Comparison of ENCODE assay signal across 8 cellular contexts in the genomic region with DNA sequence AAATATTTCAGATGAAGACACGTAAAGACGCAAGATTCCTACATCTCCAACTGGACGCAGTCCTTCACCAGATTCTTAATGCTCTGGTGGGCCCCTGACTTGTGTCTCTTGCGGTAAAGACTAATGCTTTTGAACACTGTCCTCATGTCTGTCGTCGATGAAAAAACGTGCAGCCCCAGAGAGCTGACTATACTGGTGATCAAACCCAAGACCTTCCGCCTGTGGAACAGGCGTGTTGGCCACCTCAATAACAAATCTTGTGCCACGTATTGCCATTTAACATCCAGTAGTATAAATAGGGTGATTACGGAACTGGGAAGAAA. TPM values are rescaled to one million over a fixed set of nuclear protein-coding genes. Genes with fewer than 3 reads are reported as not detected.
A peak's percentile ranks its signal among the peaks of the same experiment; 100 is the strongest.
DNase-seq lines count a peak whose midpoint lies in the region; ATAC-seq and TF ChIP-seq lines count a peak whose summit lies in the region.

No MANE protein-coding gene starts in this region.

- H3K4me3 ChIP-seq in fibroblast of the aortic adventitia (ENCODE audit: low read depth, low read length), result peak overlapping the region; percentile 31

- no peaks in the 10 kb centered on the region for H3K27me3 Mint-ChIP-seq in stimulated activated naive CD8-positive, alpha-beta T cell treated with anti-CD3 and anti-CD28 coated beads, Interleukin-15, amount 100 ng/mL, for 72 hours

- peak overlapping the region; percentile 83 to 89 for H3K4me3 Mint-ChIP-seq in stimulated activated naive CD8-positive, alpha-beta T cell treated with anti-CD3 and anti-CD28 coated beads, Interleukin-15, amount 100 ng/mL, for 72 hours

- TF ChIP-seq CTCF in fibroblast of the aortic adventitia (IDR thresholded peaks at IDR 0.05; ENCODE audit: insufficient read depth, low read length), result no peak

- DNase-seq in ELR (ENCODE audit: low read depth) (peak; percentile 65), fibroblast of the aortic adventitia (ENCODE audit: low read depth) (no peak), NCI-H2081 treated with DMSO at 0.1 percent for 48 hours (lab: John Stamatoyannopoulos, UW) (no peak), LoVo (ENCODE audit: low spot score) (no peak)
- peak in 1 of 2 donors; percentile 49 for DNase-seq in stimulated activated naive CD8-positive, alpha-beta T cell treated with anti-CD3 and anti-CD28 coated beads, Interleukin-15, amount 100 ng/mL, for 72 hours

- ATAC-seq in HG02885 (IDR thresholded peaks at IDR 0.05; ENCODE audit: poor library complexity, unreplicated experiment) (peak; percentile 2), SK-N-SH treated with all-trans-retinoic acid at 6 μM for 48 hours (peak; percentile 21), HG03025 (IDR thresholded peaks at IDR 0.05; ENCODE audit: low FRiP score, unreplicated experiment) (no peak)
- ATAC-seq in stimulated activated naive CD8-positive, alpha-beta T cell treated with anti-CD3 and anti-CD28 coated beads, Interleukin-15, amount 100 ng/mL, for 72 hours, result peak; percentile 47

- H3K27ac Mint-ChIP-seq in stimulated activated naive CD8-positive, alpha-beta T cell treated with anti-CD3 and anti-CD28 coated beads, Interleukin-15, amount 100 ng/mL, for 72 hours, result no peak overlapping the region

- peaks cover 66% of the 10 kb centered on the region for H3K4me1 Mint-ChIP-seq in stimulated activated naive CD8-positive, alpha-beta T cell treated with anti-CD3 and anti-CD28 coated beads, Interleukin-15, amount 100 ng/mL, for 72 hours

- H3K9me3 Mint-ChIP-seq in stimulated activated naive CD8-positive, alpha-beta T cell treated with anti-CD3 and anti-CD28 coated beads, Interleukin-15, amount 100 ng/mL, for 72 hours, result no peaks in the 10 kb centered on the region

TF ChIP-seq in SK-N-SH treated with all-trans-retinoic acid at 6 μM for 48 hours, 23 proteins besides CTCF, POLR2A, EP300 and RAD21:
- TF ChIP-seq GLIS3 (CRISPR knock-in tag; IDR thresholded peaks at IDR 0.05) (no peak), ZNF565 (CRISPR knock-in tag; conservative IDR thresholded peaks at IDR 0.05; ENCODE audit: low read depth) (no peak), PPARA (CRISPR knock-in tag; IDR thresholded peaks at IDR 0.05; ENCODE audit: borderline replicate concordance) (no peak), ZFP3 (CRISPR knock-in tag; IDR thresholded peaks at IDR 0.05) (no peak), ESRRG (CRISPR knock-in tag; IDR thresholded peaks at IDR 0.05) (no peak), ZNF70 (CRISPR knock-in tag; IDR thresholded peaks at IDR 0.05) (no peak), TOX (CRISPR knock-in tag; IDR thresholded peaks at IDR 0.05; ENCODE audit: borderline replicate concordance) (no peak), RARB (CRISPR knock-in tag; IDR thresholded peaks at IDR 0.05) (no peak), OSR1 (CRISPR knock-in tag; IDR thresholded peaks at IDR 0.05) (no peak), ZC3H10 (CRISPR knock-in tag; IDR thresholded peaks at IDR 0.05) (no peak), SNAI2 (CRISPR knock-in tag; IDR thresholded peaks at IDR 0.05) (no peak), BACH2 (CRISPR knock-in tag; IDR thresholded peaks at IDR 0.05; ENCODE audit: borderline replicate concordance) (no peak), ISL1 (CRISPR knock-in tag; IDR thresholded peaks at IDR 0.05) (no peak), ZFP30 (CRISPR knock-in tag; IDR thresholded peaks at IDR 0.05) (no peak), TCF4 (CRISPR knock-in tag; IDR thresholded peaks at IDR 0.05; ENCODE audit: borderline replicate concordance) (no peak), ZNF8 (CRISPR knock-in tag; IDR thresholded peaks at IDR 0.05) (no peak)
- TF ChIP-seq, protein P1, sequence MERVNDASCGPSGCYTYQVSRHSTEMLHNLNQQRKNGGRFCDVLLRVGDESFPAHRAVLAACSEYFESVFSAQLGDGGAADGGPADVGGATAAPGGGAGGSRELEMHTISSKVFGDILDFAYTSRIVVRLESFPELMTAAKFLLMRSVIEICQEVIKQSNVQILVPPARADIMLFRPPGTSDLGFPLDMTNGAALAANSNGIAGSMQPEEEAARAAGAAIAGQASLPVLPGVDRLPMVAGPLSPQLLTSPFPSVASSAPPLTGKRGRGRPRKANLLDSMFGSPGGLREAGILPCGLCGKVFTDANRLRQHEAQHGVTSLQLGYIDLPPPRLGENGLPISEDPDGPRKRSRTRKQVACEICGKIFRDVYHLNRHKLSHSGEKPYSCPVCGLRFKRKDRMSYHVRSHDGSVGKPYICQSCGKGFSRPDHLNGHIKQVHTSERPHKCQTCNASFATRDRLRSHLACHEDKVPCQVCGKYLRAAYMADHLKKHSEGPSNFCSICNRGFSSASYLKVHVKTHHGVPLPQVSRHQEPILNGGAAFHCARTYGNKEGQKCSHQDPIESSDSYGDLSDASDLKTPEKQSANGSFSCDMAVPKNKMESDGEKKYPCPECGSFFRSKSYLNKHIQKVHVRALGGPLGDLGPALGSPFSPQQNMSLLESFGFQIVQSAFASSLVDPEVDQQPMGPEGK (CRISPR knock-in tag; IDR thresholded peaks at IDR 0.05; ENCODE audit: borderline replicate concordance), result no peak
- TF ChIP-seq, protein P2, sequence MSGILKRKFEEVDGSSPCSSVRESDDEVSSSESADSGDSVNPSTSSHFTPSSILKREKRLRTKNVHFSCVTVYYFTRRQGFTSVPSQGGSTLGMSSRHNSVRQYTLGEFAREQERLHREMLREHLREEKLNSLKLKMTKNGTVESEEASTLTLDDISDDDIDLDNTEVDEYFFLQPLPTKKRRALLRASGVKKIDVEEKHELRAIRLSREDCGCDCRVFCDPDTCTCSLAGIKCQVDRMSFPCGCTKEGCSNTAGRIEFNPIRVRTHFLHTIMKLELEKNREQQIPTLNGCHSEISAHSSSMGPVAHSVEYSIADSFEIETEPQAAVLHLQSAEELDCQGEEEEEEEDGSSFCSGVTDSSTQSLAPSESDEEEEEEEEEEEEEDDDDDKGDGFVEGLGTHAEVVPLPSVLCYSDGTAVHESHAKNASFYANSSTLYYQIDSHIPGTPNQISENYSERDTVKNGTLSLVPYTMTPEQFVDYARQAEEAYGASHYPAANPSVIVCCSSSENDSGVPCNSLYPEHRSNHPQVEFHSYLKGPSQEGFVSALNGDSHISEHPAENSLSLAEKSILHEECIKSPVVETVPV (CRISPR knock-in tag; IDR thresholded peaks at IDR 0.05), result no peak
- TF ChIP-seq, protein P3, sequence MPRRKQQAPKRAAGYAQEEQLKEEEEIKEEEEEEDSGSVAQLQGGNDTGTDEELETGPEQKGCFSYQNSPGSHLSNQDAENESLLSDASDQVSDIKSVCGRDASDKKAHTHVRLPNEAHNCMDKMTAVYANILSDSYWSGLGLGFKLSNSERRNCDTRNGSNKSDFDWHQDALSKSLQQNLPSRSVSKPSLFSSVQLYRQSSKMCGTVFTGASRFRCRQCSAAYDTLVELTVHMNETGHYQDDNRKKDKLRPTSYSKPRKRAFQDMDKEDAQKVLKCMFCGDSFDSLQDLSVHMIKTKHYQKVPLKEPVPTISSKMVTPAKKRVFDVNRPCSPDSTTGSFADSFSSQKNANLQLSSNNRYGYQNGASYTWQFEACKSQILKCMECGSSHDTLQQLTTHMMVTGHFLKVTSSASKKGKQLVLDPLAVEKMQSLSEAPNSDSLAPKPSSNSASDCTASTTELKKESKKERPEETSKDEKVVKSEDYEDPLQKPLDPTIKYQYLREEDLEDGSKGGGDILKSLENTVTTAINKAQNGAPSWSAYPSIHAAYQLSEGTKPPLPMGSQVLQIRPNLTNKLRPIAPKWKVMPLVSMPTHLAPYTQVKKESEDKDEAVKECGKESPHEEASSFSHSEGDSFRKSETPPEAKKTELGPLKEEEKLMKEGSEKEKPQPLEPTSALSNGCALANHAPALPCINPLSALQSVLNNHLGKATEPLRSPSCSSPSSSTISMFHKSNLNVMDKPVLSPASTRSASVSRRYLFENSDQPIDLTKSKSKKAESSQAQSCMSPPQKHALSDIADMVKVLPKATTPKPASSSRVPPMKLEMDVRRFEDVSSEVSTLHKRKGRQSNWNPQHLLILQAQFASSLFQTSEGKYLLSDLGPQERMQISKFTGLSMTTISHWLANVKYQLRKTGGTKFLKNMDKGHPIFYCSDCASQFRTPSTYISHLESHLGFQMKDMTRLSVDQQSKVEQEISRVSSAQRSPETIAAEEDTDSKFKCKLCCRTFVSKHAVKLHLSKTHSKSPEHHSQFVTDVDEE (CRISPR knock-in tag; IDR thresholded peaks at IDR 0.05), result no peak
- TF ChIP-seq, protein P4, sequence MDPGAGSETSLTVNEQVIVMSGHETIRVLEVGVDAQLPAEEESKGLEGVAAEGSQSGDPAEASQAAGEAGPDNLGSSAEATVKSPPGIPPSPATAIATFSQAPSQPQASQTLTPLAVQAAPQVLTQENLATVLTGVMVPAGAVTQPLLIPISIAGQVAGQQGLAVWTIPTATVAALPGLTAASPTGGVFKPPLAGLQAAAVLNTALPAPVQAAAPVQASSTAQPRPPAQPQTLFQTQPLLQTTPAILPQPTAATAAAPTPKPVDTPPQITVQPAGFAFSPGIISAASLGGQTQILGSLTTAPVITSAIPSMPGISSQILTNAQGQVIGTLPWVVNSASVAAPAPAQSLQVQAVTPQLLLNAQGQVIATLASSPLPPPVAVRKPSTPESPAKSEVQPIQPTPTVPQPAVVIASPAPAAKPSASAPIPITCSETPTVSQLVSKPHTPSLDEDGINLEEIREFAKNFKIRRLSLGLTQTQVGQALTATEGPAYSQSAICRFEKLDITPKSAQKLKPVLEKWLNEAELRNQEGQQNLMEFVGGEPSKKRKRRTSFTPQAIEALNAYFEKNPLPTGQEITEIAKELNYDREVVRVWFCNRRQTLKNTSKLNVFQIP (CRISPR knock-in tag; IDR thresholded peaks at IDR 0.05; ENCODE audit: borderline replicate concordance, low read depth), result no peak
TF ChIP-seq in SK-N-SH treated with all-trans-retinoic acid at 6 μM for 48 hours: peak in this region for 0.

RNA-seq across cellular contexts. Expression of a gene that starts 45.5 kb away (rescaled TPM):
- total RNA-seq in fibroblast of the aortic adventitia (ENCODE audit: low replicate concordance), result not detected in 2 replicates

RNA-seq across cellular contexts. Expression of a gene that starts 53.5 kb away (rescaled TPM):
- not detected in 2 replicates for total RNA-seq in fibroblast of the aortic adventitia (ENCODE audit: low replicate concordance)

RNA-seq across cellular contexts. Expression of a gene that starts 58.7 kb away (rescaled TPM):
- total RNA-seq in fibroblast of the aortic adventitia (ENCODE audit: low replicate concordance), result 27.3 and 35.5 TPM in 2 replicates
